1 cellular context compared by ENCODE assay signal in the genomic region with DNA sequence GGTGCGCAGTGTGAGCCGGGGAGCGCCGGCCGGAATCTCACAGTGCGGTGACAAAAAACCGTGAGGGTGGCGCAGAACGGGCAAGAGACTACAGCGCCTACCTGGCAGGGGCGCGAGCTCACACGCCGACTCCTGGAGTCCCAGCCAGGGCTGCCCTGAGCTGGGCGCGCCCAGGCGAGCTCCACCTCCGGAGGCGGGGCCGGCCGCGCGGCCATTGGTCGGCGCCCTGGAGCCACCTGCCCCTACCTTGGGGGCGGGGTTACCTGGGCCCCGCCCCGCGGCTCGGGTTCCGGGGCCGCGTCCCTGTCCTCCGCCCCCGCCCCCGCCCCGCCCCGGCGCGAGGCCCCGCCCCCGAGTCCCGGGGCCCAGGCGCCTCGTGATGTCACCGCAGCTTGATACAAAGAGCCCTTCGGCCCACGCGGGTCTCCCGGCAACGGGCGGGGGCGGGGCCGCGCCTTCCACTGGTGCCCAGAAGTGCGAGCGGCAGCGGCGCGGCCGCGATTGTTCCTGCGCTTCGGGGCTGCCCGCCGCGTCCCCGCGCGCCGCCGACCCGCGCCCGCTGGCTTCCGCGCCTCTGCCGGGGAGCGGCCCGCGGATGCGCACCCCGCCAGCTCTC.
A peak's percentile ranks its signal among the peaks of the same experiment; 100 is the strongest.
TF ChIP-seq lines count a peak whose summit lies in the region.

No MANE protein-coding gene starts in this region.

TF ChIP-seq in H1, 55 proteins besides CTCF, POLR2A, EP300 and RAD21 (continued from another document):
- peak; percentile 48; the same call in 1 of the 2 replicates for TF ChIP-seq CREB1 (IDR thresholded peaks at IDR 0.05)
- no peak for TF ChIP-seq NANOG (IDR thresholded peaks at IDR 0.05; ENCODE audit: insufficient read depth, low read depth, low read length, poor library complexity, severe bottlenecking)
- peak; percentile 14 to 71; a peak in 2 of 4 replicates for TF ChIP-seq SIN3A (conservative IDR thresholded peaks at IDR 0.05 in 1 of 2, IDR thresholded peaks at IDR 0.05 in 1 of 2; ENCODE audit: low read depth in 1 of 2, low read length in 2 of 2)
- TF ChIP-seq RBBP5 (IDR thresholded peaks at IDR 0.05; ENCODE audit: borderline replicate concordance, low read depth, low read length): 0 out of 2 replicates have a peak, but pooled peaks have one; percentile 18
- TF ChIP-seq POLR2AphosphoS5 (IDR thresholded peaks at IDR 0.05; ENCODE audit: low read depth, low read length): peak; percentile 92
- TF ChIP-seq BACH1 (IDR thresholded peaks at IDR 0.05; ENCODE audit: low read length): peak; percentile 25; the same call in 1 of the 2 replicates
- TF ChIP-seq, protein P1, sequence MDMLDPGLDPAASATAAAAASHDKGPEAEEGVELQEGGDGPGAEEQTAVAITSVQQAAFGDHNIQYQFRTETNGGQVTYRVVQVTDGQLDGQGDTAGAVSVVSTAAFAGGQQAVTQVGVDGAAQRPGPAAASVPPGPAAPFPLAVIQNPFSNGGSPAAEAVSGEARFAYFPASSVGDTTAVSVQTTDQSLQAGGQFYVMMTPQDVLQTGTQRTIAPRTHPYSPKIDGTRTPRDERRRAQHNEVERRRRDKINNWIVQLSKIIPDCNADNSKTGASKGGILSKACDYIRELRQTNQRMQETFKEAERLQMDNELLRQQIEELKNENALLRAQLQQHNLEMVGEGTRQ (IDR thresholded peaks at IDR 0.05; ENCODE audit: low read length): no peak
